In the genomic region with DNA sequence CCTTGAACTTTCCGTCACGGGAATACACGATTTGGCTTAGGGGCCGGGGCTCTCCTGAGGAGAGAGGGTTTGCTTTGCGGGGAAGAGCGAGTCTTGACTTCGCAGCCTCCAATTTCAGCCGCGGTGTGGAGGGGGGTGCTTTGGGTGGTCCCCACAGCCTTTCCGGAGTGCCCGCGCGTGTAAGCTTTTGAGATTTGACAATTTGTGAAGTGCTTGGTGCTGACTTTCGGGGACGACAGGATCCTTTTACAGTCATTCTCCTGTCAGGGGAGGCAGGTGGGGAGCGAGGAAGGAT, we compare ENCODE assay signal across 8 cellular contexts. TPM values are rescaled to one million over a fixed set of nuclear protein-coding genes. Genes with fewer than 3 reads are reported as not detected.
DNase-seq lines count a peak whose midpoint lies in the region; ATAC-seq and TF ChIP-seq lines count a peak whose summit lies in the region.

No MANE protein-coding gene starts in this region.

- peaks cover 5% of the 10 kb centered on the region for H3K27me3 Mint-ChIP-seq in activated T-cell treated with anti-CD3 and anti-CD28 coated beads, Interleukin-2, amount 50 U/mL, for 4 hours (ENCODE audit: low read depth)

- TF ChIP-seq CTCF in 22Rv1 (IDR thresholded peaks at IDR 0.05), result no peak

- H3K36me3 Mint-ChIP-seq in activated T-cell treated with anti-CD3 and anti-CD28 coated beads, Interleukin-2, amount 50 U/mL, for 4 hours (ENCODE audit: insufficient read depth), result no peaks in the 10 kb centered on the region

- peak overlapping the region; percentile 78 for H3K27ac ChIP-seq in 22Rv1
- H3K27ac ChIP-seq in iPS DF 6.9 (ENCODE audit: low read length), result no peak overlapping the region

- no peak for DNase-seq in activated T-cell treated with anti-CD3 and anti-CD28 coated beads, Interleukin-2, amount 50 U/mL, for 4 hours
- DNase-seq in iPS DF 6.9 (ENCODE audit: low read depth, low spot score), result no peak
- peak; percentile 1 for DNase-seq in stimulated activated CD8-positive, alpha-beta memory T cell treated with anti-CD3 and anti-CD28 coated beads, Interleukin-7, amount 100 ng/mL, for 24 hours (ENCODE audit: low read depth)
- no peak for DNase-seq in A172 (ENCODE audit: low spot score)

- H3K4me3 ChIP-seq in iPS DF 6.9 (ENCODE audit: low read length), result peak overlapping the region; percentile 76; the same call in 1 of the 2 replicates

- no CpG with 5 or more reads among the region's 16 CpGs for WGBS in iPS DF 6.9 (ENCODE audit: insufficient coverage, insufficient read length)

- H3K9me3 Mint-ChIP-seq in activated T-cell treated with anti-CD3 and anti-CD28 coated beads, Interleukin-2, amount 50 U/mL, for 4 hours, result no peaks in the 10 kb centered on the region

- H3K36me3 ChIP-seq in iPS DF 6.9 (ENCODE audit: control insufficient read depth, insufficient read depth, low read length), result no peaks in the 10 kb centered on the region

- peak overlapping the region; percentile 89 for H3K4me3 Mint-ChIP-seq in activated T-cell treated with anti-CD3 and anti-CD28 coated beads, Interleukin-2, amount 50 U/mL, for 4 hours

- no peaks in the 10 kb centered on the region for H3K4me1 ChIP-seq in iPS DF 6.9 (ENCODE audit: control insufficient read depth, insufficient read depth, low read length)

- no peaks in the 10 kb centered on the region for H3K9me3 ChIP-seq in iPS DF 6.9 (ENCODE audit: control insufficient read depth, insufficient read depth, low read length)

- H3K4me1 Mint-ChIP-seq in activated T-cell treated with anti-CD3 and anti-CD28 coated beads, Interleukin-2, amount 50 U/mL, for 4 hours (ENCODE audit: low read depth), result peaks cover 39% of the 10 kb centered on the region

- H3K27me3 ChIP-seq in iPS DF 6.9 (ENCODE audit: control insufficient read depth, insufficient read depth, low read length), result no peaks in the 10 kb centered on the region; the same call in 1 of the 2 replicates

- ATAC-seq in HG02759 (IDR thresholded peaks at IDR 0.05; ENCODE audit: unreplicated experiment) (peak; percentile 11), GM19467 (IDR thresholded peaks at IDR 0.05; ENCODE audit: unreplicated experiment) (no peak), GM18867 (IDR thresholded peaks at IDR 0.05; ENCODE audit: unreplicated experiment) (no peak)
- ATAC-seq in activated T-cell treated with anti-CD3 and anti-CD28 coated beads, Interleukin-2, amount 50 U/mL, for 4 hours, result peak; percentile 2 to 4

RNA-seq across cellular contexts. Expression of gene SCML1, which starts 0.4 kb away (rescaled TPM):
- 1 to 10 TPM; 1.7 to 2.3 (median 2.3) TPM for total RNA-seq in activated T-cell treated with anti-CD3 and anti-CD28 coated beads, Interleukin-2, amount 50 U/mL, for 4 hours
- 24.9 and 26.4 TPM in 2 replicates for total RNA-seq in A172 (2014; rRNA removed; shearing (Covaris generic))

Comparison
In these comparisons a context has a peak if more than half of its experiments do, and no peak if none do; other contexts are left out.
1. ATAC-seq: peak in HG02759 (single experiment) and activated T-cell treated with anti-CD3 and anti-CD28 coated beads, Interleukin-2, amount 50 U/mL, for 4 hours (2 of 2); none in GM19467 (single experiment) and GM18867 (single experiment).